ENCODE assay signal across 1 cellular context in the genomic region with DNA sequence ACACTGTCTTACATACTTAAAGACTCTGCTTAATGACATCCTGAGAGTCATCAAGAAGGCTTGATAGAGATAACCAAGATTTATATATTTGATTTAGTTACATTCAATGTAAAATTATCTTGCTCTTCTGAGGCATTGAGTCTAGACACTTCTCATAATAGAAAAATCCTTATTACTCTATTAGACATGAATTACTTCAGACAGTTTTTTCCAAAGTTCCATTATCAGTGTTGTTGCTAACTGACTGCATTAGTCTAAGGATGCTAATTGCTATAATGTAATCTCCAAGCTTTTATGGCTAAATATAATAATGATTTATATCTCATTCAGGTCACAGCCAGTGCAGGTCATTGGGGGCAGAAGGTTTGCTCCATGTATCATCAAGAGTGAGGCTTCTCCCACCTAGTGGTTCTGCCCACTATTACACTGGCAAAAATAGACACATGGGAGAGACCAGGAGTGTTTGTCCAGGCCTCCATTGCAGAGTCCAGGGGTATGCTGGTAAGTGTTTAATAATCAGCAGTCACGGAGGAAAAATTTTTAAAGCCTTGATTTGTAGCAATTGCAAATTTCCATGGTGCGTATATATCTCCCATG.
TF ChIP-seq lines count a peak whose summit lies in the region.

No MANE protein-coding gene starts in this region.

TF ChIP-seq in Ishikawa, 13 proteins besides CTCF, POLR2A, EP300 and RAD21 (continued from another document):
- TF ChIP-seq USF1 (IDR thresholded peaks at IDR 0.05) (no peak), CREB1 (IDR thresholded peaks at IDR 0.05; ENCODE audit: low read depth) (no peak), TAF1 (IDR thresholded peaks at IDR 0.05; ENCODE audit: low read depth) (no peak), TCF12 (IDR thresholded peaks at IDR 0.05; ENCODE audit: low read depth) (no peak)
